In genomic region chr14:58298477-58298879, GRCh38 we compare ENCODE assay signal across 8 cellular contexts. TPM values are rescaled to one million over a fixed set of nuclear protein-coding genes. Genes with fewer than 3 reads are reported as not detected.
DNase-seq lines count a peak whose midpoint lies in the region; ATAC-seq and TF ChIP-seq lines count a peak whose summit lies in the region.

Gene ARID4A (plus strand): TSS chr14:58298555. CDS start chr14:58299855, 1,300 bp downstream.

- intact Hi-C loops in Right ventricle myocardium superior (cut with DNase I) (no loop called here), psoas muscle (cut with DNase I) (loop anchor here (2.0 to 5.0 kb wide), 3 partner anchors 54 to 128 kb away; partner anchors contain the start of genes PSMA3 (in 2 of the 2), KIAA0586 (in 1 of the 2) and TIMM9 (in 1 of the 2))

- no peak for TF ChIP-seq CTCF in psoas muscle (IDR thresholded peaks at IDR 0.05)

- peak within 1 kb of the TSS; percentile 95 for H3K27ac ChIP-seq in psoas muscle

- H3K9me3 ChIP-seq in psoas muscle: no peaks in the 10 kb centered on the region

- H3K4me1 ChIP-seq in psoas muscle: peaks cover 34% of the 10 kb centered on the region

- DNase-seq in NK-92 treated with Interleukin-12 subunit alpha and Interleukin-12 subunit beta, amount 100 ng/mL, for 24 hours (lab: John Stamatoyannopoulos, UW): peak; percentile 86
- DNase-seq in NK-92 (lab: John Stamatoyannopoulos, UW; ENCODE audit: unreplicated experiment) (no peak), Right ventricle myocardium superior (peak; percentile 89), psoas muscle (peak; percentile 83 to 89), SHP77 treated with DMSO at 0.1 percent for 48 hours (lab: John Stamatoyannopoulos, UW) (no peak), NCI-H524 (lab: John Stamatoyannopoulos, UW) (no peak)
- peak; percentile 78 for DNase-seq in activated effector memory CD4-positive, alpha-beta T cell treated with Interleukin-2 at 50 U/mL for 16 hours

- H3K4me3 ChIP-seq in psoas muscle: peak within 1 kb of the TSS; percentile 95

- no peak for ATAC-seq in Right ventricle myocardium superior (ENCODE audit: poor library complexity)
- peak in 2 of 4 donors; percentile 12 to 37 for ATAC-seq in psoas muscle
- no peak for ATAC-seq in HG03045 (IDR thresholded peaks at IDR 0.05; ENCODE audit: unreplicated experiment)

- 0 to 1% (median 1%) methylated on average over 25 of the region's 25 CpGs for WGBS in psoas muscle, 3 donors

- no peaks in the 10 kb centered on the region for H3K27me3 ChIP-seq in psoas muscle (ENCODE audit: insufficient read depth in 3 of 3, low read length in 2 of 3)

- peaks cover 0 to 34% of the 10 kb centered on the region in 2 donors for H3K36me3 ChIP-seq in psoas muscle (ENCODE audit: insufficient read depth in 1 of 2, low read depth in 1 of 2)

RNA-seq across cellular contexts. Expression of gene ARID4A, which starts in this region (rescaled TPM):
- total RNA-seq in Right ventricle myocardium superior (15.4 TPM), psoas muscle (10 to 100 TPM in 1 of 4 donors, 1 to 10 TPM in 3; 7.1 to 11.0 (median 8.3) TPM)
- polyA plus RNA-seq in psoas muscle: 1 to 10 TPM; 1.7 to 8.1 (median 3.0) TPM

Comparison
In these comparisons a context has a peak if more than half of its experiments do, and no peak if none do; other contexts are left out.
1. DNase-seq: peak in NK-92 treated with Interleukin-12 subunit alpha and Interleukin-12 subunit beta, amount 100 ng/mL, for 24 hours (single experiment), activated effector memory CD4-positive, alpha-beta T cell treated with Interleukin-2 at 50 U/mL for 16 hours (single experiment), Right ventricle myocardium superior (single experiment) and psoas muscle (2 of 2); none in NK-92 (single experiment), SHP77 treated with DMSO at 0.1 percent for 48 hours (single experiment) and NCI-H524 (0 of 2).